Comparison of ENCODE assay signal across 1 cellular context in the genomic region with DNA sequence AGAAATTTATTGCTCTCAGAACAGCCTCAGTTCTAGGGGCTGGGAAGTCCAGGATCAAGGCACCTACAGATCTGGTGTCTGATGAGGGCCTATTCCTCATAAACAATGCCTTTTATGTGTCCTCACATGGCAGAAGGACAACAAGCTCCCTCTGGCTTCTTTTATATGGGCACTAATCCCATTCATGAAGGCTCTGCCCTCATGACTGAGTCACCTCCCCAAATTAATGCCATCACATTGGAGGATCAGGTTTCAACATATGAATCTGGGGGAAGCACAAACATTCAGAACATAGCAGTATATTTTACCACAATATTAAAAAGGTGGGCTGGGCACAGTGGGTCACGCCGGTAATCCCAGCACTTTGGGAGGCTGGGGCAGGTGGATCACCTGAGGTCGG.
TF ChIP-seq lines count a peak whose summit lies in the region.

No MANE protein-coding gene starts in this region.

TF ChIP-seq in HEK293, 187 proteins besides CTCF, POLR2A, EP300 and RAD21 (continued from another document and continues in another):
- TF ChIP-seq ZNF513 (tag by site-specific recombination; IDR thresholded peaks at IDR 0.05) = no peak
- TF ChIP-seq, protein P1, sequence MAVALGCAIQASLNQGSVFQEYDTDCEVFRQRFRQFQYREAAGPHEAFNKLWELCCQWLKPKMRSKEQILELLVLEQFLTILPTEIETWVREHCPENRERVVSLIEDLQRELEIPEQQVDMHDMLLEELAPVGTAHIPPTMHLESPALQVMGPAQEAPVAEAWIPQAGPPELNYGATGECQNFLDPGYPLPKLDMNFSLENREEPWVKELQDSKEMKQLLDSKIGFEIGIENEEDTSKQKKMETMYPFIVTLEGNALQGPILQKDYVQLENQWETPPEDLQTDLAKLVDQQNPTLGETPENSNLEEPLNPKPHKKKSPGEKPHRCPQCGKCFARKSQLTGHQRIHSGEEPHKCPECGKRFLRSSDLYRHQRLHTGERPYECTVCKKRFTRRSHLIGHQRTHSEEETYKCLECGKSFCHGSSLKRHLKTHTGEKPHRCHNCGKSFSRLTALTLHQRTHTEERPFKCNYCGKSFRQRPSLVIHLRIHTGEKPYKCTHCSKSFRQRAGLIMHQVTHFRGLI (tag by site-specific recombination; IDR thresholded peaks at IDR 0.05) = no peak
- TF ChIP-seq, protein P2, sequence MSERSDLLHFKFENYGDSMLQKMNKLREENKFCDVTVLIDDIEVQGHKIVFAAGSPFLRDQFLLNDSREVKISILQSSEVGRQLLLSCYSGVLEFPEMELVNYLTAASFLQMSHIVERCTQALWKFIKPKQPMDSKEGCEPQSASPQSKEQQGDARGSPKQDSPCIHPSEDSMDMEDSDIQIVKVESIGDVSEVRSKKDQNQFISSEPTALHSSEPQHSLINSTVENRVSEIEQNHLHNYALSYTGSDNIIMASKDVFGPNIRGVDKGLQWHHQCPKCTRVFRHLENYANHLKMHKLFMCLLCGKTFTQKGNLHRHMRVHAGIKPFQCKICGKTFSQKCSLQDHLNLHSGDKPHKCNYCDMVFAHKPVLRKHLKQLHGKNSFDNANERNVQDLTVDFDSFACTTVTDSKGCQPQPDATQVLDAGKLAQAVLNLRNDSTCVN (tag by site-specific recombination; optimal IDR thresholded peaks at IDR 0.05) = no peak
- TF ChIP-seq ZBTB17 (tag by site-specific recombination; IDR thresholded peaks at IDR 0.05) = peak; percentile 17; the same call in 1 of the 2 replicates
- no peak for TF ChIP-seq ZNF555 (tag by site-specific recombination; conservative IDR thresholded peaks at IDR 0.05)
- TF ChIP-seq RBAK (tag by site-specific recombination; IDR thresholded peaks at IDR 0.05) = no peak
- TF ChIP-seq GLI4 (tag by site-specific recombination; IDR thresholded peaks at IDR 0.05) = no peak
- TF ChIP-seq ZIC2 (tag by site-specific recombination; IDR thresholded peaks at IDR 0.05) = no peak
- TF ChIP-seq, protein P3, sequence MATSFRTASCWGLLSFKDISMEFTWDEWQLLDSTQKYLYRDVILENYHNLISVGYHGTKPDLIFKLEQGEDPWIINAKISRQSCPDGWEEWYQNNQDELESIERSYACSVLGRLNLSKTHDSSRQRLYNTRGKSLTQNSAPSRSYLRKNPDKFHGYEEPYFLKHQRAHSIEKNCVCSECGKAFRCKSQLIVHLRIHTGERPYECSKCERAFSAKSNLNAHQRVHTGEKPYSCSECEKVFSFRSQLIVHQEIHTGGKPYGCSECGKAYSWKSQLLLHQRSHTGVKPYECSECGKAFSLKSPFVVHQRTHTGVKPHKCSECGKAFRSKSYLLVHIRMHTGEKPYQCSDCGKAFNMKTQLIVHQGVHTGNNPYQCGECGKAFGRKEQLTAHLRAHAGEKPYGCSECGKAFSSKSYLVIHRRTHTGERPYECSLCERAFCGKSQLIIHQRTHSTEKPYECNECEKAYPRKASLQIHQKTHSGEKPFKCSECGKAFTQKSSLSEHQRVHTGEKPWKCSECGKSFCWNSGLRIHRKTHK (tag by site-specific recombination; IDR thresholded peaks at IDR 0.05) = no peak
- no peak for TF ChIP-seq ZEB2 (tag by site-specific recombination; IDR thresholded peaks at IDR 0.05)
- peak; percentile 16; the same call in 1 of the 2 replicates for TF ChIP-seq ZBTB21 (tag by site-specific recombination; IDR thresholded peaks at IDR 0.05)
- TF ChIP-seq ZNF366 (tag by site-specific recombination; conservative IDR thresholded peaks at IDR 0.05) = peak; percentile 25; the same call in 1 of the 2 replicates
- no peak for TF ChIP-seq ELK4 (IDR thresholded peaks at IDR 0.05; ENCODE audit: borderline replicate concordance, low read depth, low read length)
- no peak for TF ChIP-seq SCRT2 (tag by site-specific recombination; IDR thresholded peaks at IDR 0.05)
- no peak for TF ChIP-seq FEZF1 (tag by site-specific recombination; IDR thresholded peaks at IDR 0.05)
- no peak for TF ChIP-seq ZFP41 (tag by site-specific recombination; IDR thresholded peaks at IDR 0.05; ENCODE audit: borderline replicate concordance)
- TF ChIP-seq ZNF629 (tag by site-specific recombination; IDR thresholded peaks at IDR 0.05) = peak; percentile 70
- no peak for TF ChIP-seq ZNF626 (tag by site-specific recombination; IDR thresholded peaks at IDR 0.05)
- TF ChIP-seq, protein P4, sequence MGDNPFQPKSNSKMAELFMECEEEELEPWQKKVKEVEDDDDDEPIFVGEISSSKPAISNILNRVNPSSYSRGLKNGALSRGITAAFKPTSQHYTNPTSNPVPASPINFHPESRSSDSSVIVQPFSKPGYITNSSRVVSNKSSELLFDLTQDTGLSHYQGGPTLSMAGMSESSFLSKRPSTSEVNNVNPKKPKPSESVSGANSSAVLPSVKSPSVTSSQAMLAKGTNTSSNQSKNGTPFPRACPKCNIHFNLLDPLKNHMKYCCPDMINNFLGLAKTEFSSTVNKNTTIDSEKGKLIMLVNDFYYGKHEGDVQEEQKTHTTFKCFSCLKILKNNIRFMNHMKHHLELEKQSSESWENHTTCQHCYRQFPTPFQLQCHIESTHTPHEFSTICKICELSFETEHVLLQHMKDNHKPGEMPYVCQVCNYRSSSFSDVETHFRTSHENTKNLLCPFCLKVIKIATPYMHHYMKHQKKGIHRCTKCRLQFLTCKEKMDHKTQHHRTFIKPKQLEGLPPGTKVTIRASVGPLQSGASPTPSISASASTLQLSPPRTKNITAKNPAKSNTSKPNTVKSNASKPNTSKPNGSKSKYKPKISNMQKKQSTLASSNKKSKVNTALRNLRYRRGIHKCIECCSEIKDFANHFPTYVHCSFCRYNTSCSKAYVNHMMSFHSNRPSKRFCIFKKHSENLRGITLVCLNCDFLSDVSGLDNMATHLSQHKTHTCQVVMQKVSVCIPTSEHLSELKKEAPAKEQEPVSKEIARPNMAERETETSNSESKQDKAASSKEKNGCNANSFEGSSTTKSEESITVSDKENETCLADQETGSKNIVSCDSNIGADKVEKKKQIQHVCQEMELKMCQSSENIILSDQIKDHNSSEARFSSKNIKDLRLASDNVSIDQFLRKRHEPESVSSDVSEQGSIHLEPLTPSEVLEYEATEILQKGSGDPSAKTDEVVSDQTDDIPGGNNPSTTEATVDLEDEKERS (tag by site-specific recombination; IDR thresholded peaks at IDR 0.05) = no peak
- TF ChIP-seq ZNF571 (tag by site-specific recombination; IDR thresholded peaks at IDR 0.05) = no peak
- TF ChIP-seq ZNF2 (tag by site-specific recombination; IDR thresholded peaks at IDR 0.05) = no peak
- TF ChIP-seq ZNF292 (tag by site-specific recombination; IDR thresholded peaks at IDR 0.05; ENCODE audit: borderline replicate concordance, low read depth) = no peak
- TF ChIP-seq ZNF660 (tag by site-specific recombination; IDR thresholded peaks at IDR 0.05) = 0 out of 2 replicates have a peak, but pooled peaks have one; percentile 22
- no peak for TF ChIP-seq ZNF521 (tag by site-specific recombination; IDR thresholded peaks at IDR 0.05)
- TF ChIP-seq ZNF335 (tag by site-specific recombination; conservative IDR thresholded peaks at IDR 0.05) = 0 out of 2 replicates have a peak, but pooled peaks have one; percentile 29
- TF ChIP-seq ZNF837 (tag by site-specific recombination; IDR thresholded peaks at IDR 0.05) = no peak
- TF ChIP-seq, protein P5, sequence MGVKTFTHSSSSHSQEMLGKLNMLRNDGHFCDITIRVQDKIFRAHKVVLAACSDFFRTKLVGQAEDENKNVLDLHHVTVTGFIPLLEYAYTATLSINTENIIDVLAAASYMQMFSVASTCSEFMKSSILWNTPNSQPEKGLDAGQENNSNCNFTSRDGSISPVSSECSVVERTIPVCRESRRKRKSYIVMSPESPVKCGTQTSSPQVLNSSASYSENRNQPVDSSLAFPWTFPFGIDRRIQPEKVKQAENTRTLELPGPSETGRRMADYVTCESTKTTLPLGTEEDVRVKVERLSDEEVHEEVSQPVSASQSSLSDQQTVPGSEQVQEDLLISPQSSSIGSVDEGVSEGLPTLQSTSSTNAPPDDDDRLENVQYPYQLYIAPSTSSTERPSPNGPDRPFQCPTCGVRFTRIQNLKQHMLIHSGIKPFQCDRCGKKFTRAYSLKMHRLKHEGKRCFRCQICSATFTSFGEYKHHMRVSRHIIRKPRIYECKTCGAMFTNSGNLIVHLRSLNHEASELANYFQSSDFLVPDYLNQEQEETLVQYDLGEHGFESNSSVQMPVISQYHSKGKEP (tag by site-specific recombination; IDR thresholded peaks at IDR 0.05) = no peak
- TF ChIP-seq, protein P6, sequence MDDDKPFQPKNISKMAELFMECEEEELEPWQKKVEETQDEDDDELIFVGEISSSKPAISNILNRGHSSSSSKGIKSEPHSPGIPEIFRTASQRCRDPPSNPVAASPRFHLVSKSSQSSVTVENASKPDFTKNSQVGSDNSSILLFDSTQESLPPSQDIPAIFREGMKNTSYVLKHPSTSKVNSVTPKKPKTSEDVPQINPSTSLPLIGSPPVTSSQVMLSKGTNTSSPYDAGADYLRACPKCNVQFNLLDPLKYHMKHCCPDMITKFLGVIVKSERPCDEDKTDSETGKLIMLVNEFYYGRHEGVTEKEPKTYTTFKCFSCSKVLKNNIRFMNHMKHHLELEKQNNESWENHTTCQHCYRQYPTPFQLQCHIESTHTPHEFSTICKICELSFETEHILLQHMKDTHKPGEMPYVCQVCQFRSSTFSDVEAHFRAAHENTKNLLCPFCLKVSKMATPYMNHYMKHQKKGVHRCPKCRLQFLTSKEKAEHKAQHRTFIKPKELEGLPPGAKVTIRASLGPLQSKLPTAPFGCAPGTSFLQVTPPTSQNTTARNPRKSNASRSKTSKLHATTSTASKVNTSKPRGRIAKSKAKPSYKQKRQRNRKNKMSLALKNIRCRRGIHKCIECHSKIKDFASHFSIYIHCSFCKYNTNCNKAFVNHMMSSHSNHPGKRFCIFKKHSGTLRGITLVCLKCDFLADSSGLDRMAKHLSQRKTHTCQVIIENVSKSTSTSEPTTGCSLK (tag by site-specific recombination; IDR thresholded peaks at IDR 0.05) = no peak
- TF ChIP-seq ZNF223 (tag by site-specific recombination; IDR thresholded peaks at IDR 0.05) = no peak
- no peak for TF ChIP-seq ZNF777 (tag by site-specific recombination; IDR thresholded peaks at IDR 0.05; ENCODE audit: borderline replicate concordance)
- no peak for TF ChIP-seq ZNF184 (tag by site-specific recombination; IDR thresholded peaks at IDR 0.05)
- peak; percentile 77 for TF ChIP-seq PRDM10 (tag by site-specific recombination; IDR thresholded peaks at IDR 0.05)
- no peak for TF ChIP-seq PRDM4 (tag by site-specific recombination; IDR thresholded peaks at IDR 0.05)
